14 cellular contexts compared by ENCODE assay signal in genomic region chr10:56874950-56875349, GRCh38.
DNase-seq lines count a peak whose midpoint lies in the region; ATAC-seq, FAIRE-seq and TF ChIP-seq lines count a peak whose summit lies in the region.
"Had no signal": no experiment of that assay in that cellular context is flagged by ENCODE, and none has a peak within 500 bp of the region (broad histone marks: within the 10 kb centered on the region; RNA-seq: fewer than 3 reads in every experiment).

No MANE protein-coding gene starts in this region.

- H3K4me3 ChIP-seq in bronchial epithelial cell (ENCODE audit: low read depth, low read length) (no peak overlapping the region), upper lobe of right lung (no peak overlapping the region)
- H3K4me3 ChIP-seq: GM23248 had no signal

- DNase-seq in NCI-H510A treated with DMSO at 0.1 percent for 48 hours (lab: John Stamatoyannopoulos, UW) (peak; percentile 3), NCI-H510A (lab: John Stamatoyannopoulos, UW) (no peak), NCI-H69 (lab: John Stamatoyannopoulos, UW) (peak; percentile 24), bronchial epithelial cell (ENCODE audit: low read depth) (peak; percentile 8), upper lobe of right lung (no peak), NCI-H2227 treated with DMSO at 0.1 percent for 48 hours (lab: John Stamatoyannopoulos, UW) (no peak)
- no peak for DNase-seq in stimulated activated CD8-positive, alpha-beta memory T cell treated with anti-CD3 and anti-CD28 coated beads, Interleukin-4, amount 100 ng/mL, for 48 hours
- DNase-seq: C1 segment of cervical spinal cord; CD4-positive, alpha-beta T cell; GM23248 had no signal

- H3K27ac ChIP-seq in upper lobe of right lung: no peak overlapping the region
- H3K27ac ChIP-seq: GM23248 had no signal

- no peaks in the 10 kb centered on the region for H3K9me3 ChIP-seq in upper lobe of right lung

- TF ChIP-seq CTCF in bronchial epithelial cell (IDR thresholded peaks at IDR 0.05; ENCODE audit: insufficient read depth, low read length, severe bottlenecking) (no peak), upper lobe of right lung (IDR thresholded peaks at IDR 0.05) (no peak)

- H3K36me3 ChIP-seq in bronchial epithelial cell (ENCODE audit: control insufficient read depth, insufficient read depth, low read length) (no peaks in the 10 kb centered on the region), upper lobe of right lung (no peaks in the 10 kb centered on the region)

- ATAC-seq in upper lobe of right lung: peak; percentile 76
- ATAC-seq: HCT116 had no signal

- H3K4me1 ChIP-seq in upper lobe of right lung: no peaks in the 10 kb centered on the region

- no peak for FAIRE-seq in bronchial epithelial cell (lab: Jason Lieb, UNC)
- FAIRE-seq: A204.1, GM18507, H54 had no signal

- H3K27me3 ChIP-seq in bronchial epithelial cell (ENCODE audit: control insufficient read depth, insufficient read depth, low read length) (no peaks in the 10 kb centered on the region), upper lobe of right lung (no peaks in the 10 kb centered on the region)

- intact Hi-C loops in upper lobe of right lung (cut with DNase I): no loop called here

Comparison
In these comparisons a context has a peak if more than half of its experiments do, and no peak if none do; other contexts are left out.
1. DNase-seq: peak in NCI-H510A treated with DMSO at 0.1 percent for 48 hours (single experiment), NCI-H69 (single experiment) and bronchial epithelial cell (single experiment); none in NCI-H510A (single experiment), upper lobe of right lung (single experiment), stimulated activated CD8-positive, alpha-beta memory T cell treated with anti-CD3 and anti-CD28 coated beads, Interleukin-4, amount 100 ng/mL, for 48 hours (single experiment) and NCI-H2227 treated with DMSO at 0.1 percent for 48 hours (single experiment).